14 cellular contexts compared by ENCODE assay signal in the genomic region with DNA sequence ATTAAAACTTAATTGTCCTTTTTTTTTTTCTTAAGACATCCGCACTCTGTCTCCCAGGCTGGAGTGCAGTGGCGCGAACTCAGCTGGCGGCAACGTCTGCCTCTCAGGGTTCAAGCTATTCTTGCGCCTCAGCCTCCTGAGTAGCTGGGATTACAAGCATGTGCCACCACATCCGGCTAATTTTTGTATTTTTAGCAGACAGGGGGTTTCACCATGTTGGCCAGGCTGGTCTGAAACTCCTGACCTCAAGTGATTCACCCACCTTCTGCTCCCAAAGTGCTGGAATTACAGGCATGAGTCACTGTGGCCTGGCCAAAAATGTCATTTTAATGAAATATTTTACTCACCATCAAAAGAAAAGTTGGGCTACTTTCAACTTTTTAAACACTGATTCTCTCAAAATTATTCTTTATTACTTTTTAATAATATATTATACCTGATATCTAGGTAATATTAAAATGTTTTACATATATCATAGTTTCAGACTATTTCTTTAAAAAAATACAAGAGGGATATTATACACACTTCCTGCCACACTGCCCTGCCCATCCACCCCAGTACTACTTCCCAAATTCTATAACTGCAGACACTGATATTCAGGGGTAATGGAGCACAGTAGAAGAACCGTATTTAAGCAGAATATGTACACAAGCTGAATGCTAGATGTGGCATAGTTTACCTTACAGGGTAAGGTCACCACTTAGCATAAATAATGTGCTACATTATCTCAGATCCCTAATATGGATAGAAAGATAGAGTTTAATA.
DNase-seq lines count a peak whose midpoint lies in the region.
"Had no signal": no experiment of that assay in that cellular context is flagged by ENCODE, and none has a peak within 500 bp of the region (broad histone marks: within the 10 kb centered on the region; RNA-seq: fewer than 3 reads in every experiment).

No MANE protein-coding gene starts in this region.

- H3K14ac ChIP-seq in mesenchymal stem cell (ENCODE audit: low read length in 2 of 2), result no peak overlapping the region

- WGBS in mesenchymal stem cell, result 58% methylated on average over 7 of the region's 8 CpGs

- no peak overlapping the region for H3K9ac ChIP-seq in adipocyte (ENCODE audit: low read length)
- no peak overlapping the region for H3K9ac ChIP-seq in mesenchymal stem cell (ENCODE audit: low read length)

- no peak overlapping the region for H2BK12ac ChIP-seq in mesenchymal stem cell (ENCODE audit: low read length in 2 of 2)

- H4K8ac ChIP-seq in mesenchymal stem cell (ENCODE audit: low read length), result no peak overlapping the region

- no peaks in the 10 kb centered on the region for H3K36me3 ChIP-seq in adipocyte (ENCODE audit: control insufficient read depth, insufficient read depth, low read length, severe bottlenecking)
- no peaks in the 10 kb centered on the region for H3K36me3 ChIP-seq in mesenchymal stem cell (ENCODE audit: control insufficient read depth in 1 of 2, insufficient read depth in 2 of 2, low read depth in 1 of 2, low read length in 2 of 2)
- H3K36me3 ChIP-seq: pancreas had no signal

- H3K79me1 ChIP-seq in mesenchymal stem cell (replicated peaks; ENCODE audit: low read length, poor library complexity, severe bottlenecking), result no peaks in the 10 kb centered on the region

- no peak overlapping the region for H2BK5ac ChIP-seq in mesenchymal stem cell (ENCODE audit: low read depth, low read length, poor library complexity, severe bottlenecking)

- H2BK15ac ChIP-seq in mesenchymal stem cell (ENCODE audit: low read depth, poor library complexity, severe bottlenecking), result no peak overlapping the region

- no peak overlapping the region for H2AK5ac ChIP-seq in mesenchymal stem cell (ENCODE audit: low read length, severe bottlenecking)

- H3K27ac ChIP-seq in mesenchymal stem cell (ENCODE audit: low read length, poor library complexity, severe bottlenecking), result peak overlapping the region; percentile 52
- H3K27ac ChIP-seq: pancreas had no signal

- no peak overlapping the region for H4K91ac ChIP-seq in mesenchymal stem cell (ENCODE audit: low read length)

- H3K27me3 ChIP-seq in adipocyte (replicated peaks; ENCODE audit: control insufficient read depth, insufficient read depth, low read length) (peaks cover 6% of the 10 kb centered on the region), mesenchymal stem cell (ENCODE audit: control insufficient read depth in 1 of 2, insufficient read depth in 1 of 2, low read length in 2 of 2) (peaks cover 0 to 19% of the 10 kb centered on the region in 2 experiments)
- H3K27me3 ChIP-seq: pancreas had no signal

- no peak overlapping the region for H3K4me2 ChIP-seq in mesenchymal stem cell (ENCODE audit: low read length, poor library complexity, severe bottlenecking)

- H2AFZ ChIP-seq in mesenchymal stem cell (ENCODE audit: low read depth, low read length), result no peak overlapping the region

- peak; percentile 44 for DNase-seq in Caki2 (ENCODE audit: low read depth)
- peak; percentile 94 for DNase-seq in MV-4-11 (lab: John Stamatoyannopoulos, UW)
- peak; percentile 21 for DNase-seq in adipocyte (ENCODE audit: low read depth)
- DNase-seq in mesenchymal stem cell, result peak; percentile 23
- no peak for DNase-seq in NCI-H1092 (lab: John Stamatoyannopoulos, UW)
- DNase-seq in NCI-H82 treated with DMSO at 0.1 percent for 48 hours (lab: John Stamatoyannopoulos, UW; ENCODE audit: unreplicated experiment), result no peak
- no peak for DNase-seq in RPMI8226
- DNase-seq in head of caudate nucleus, result no peak
- DNase-seq: activated CD4-positive, alpha-beta memory T cell treated with anti-CD3 and anti-CD28 coated beads for 36 hours; activated naive CD4-positive, alpha-beta T cell; AML-193; mesendoderm; NCI-H187; pancreas had no signal

- H3K9me3 ChIP-seq in adipocyte (ENCODE audit: control insufficient read depth, low read length), result no peaks in the 10 kb centered on the region
- no peaks in the 10 kb centered on the region for H3K9me3 ChIP-seq in mesenchymal stem cell (ENCODE audit: control insufficient read depth, low read length)
- H3K9me3 ChIP-seq: pancreas had no signal

- H3K4me1 ChIP-seq in adipocyte (ENCODE audit: control insufficient read depth, insufficient read depth, low read length), result peaks cover 8% of the 10 kb centered on the region
- peaks cover 4% of the 10 kb centered on the region for H3K4me1 ChIP-seq in mesenchymal stem cell (ENCODE audit: control insufficient read depth, insufficient read depth, low read depth, low read length)
- H3K4me1 ChIP-seq: pancreas had no signal

- H2BK120ac ChIP-seq in mesenchymal stem cell (ENCODE audit: low read depth, low read length), result no peak overlapping the region

- H3K18ac ChIP-seq in mesenchymal stem cell (ENCODE audit: low read depth in 1 of 2, low read length in 2 of 2), result no peak overlapping the region

- no peak overlapping the region for H3K4me3 ChIP-seq in adipocyte (ENCODE audit: low read length)
- H3K4me3 ChIP-seq in mesenchymal stem cell (ENCODE audit: insufficient read depth in 1 of 2, low read depth in 1 of 2, low read length in 2 of 2), result no peak overlapping the region
- H3K4me3 ChIP-seq: pancreas had no signal

- no peak overlapping the region for H3K4ac ChIP-seq in mesenchymal stem cell (ENCODE audit: low read depth in 1 of 2, low read length in 2 of 2)

- intact Hi-C loops in head of caudate nucleus (cut with DNase I), result no loop called here

- no peak overlapping the region for H3K23ac ChIP-seq in mesenchymal stem cell (ENCODE audit: low read length in 2 of 2)

- in situ Hi-C loops in Caki2 (cut with HindIII; ENCODE audit: low pct_unique_long_range_greater_than_20kb, low sequenced_read_pairs), result no loop called here

Comparison
In these comparisons a context has a peak if more than half of its experiments do, and no peak if none do; other contexts are left out.
1. DNase-seq: peak in Caki2 (single experiment), MV-4-11 (single experiment), adipocyte (single experiment) and mesenchymal stem cell (single experiment); none in NCI-H1092 (single experiment), NCI-H82 treated with DMSO at 0.1 percent for 48 hours (single experiment), RPMI8226 (single experiment) and head of caudate nucleus (0 of 42).